Comparison of ENCODE assay signal across 2 cellular contexts in genomic region chr3:149122716-149123578, GRCh38.
TF ChIP-seq lines count a peak whose summit lies in the region.

No MANE protein-coding gene starts in this region.

TF ChIP-seq in A549, 52 proteins besides CTCF, POLR2A, EP300 and RAD21 (continued from another document):
- TF ChIP-seq CHD4 (IDR thresholded peaks at IDR 0.05; ENCODE audit: borderline replicate concordance) (no peak), HEYL (CRISPR knock-in tag; IDR thresholded peaks at IDR 0.05) (no peak), RFX5 (IDR thresholded peaks at IDR 0.05) (no peak), REST (IDR thresholded peaks at IDR 0.05) (no peak), PHF8 (IDR thresholded peaks at IDR 0.05; ENCODE audit: borderline replicate concordance, low read depth) (no peak), CBX8 (IDR thresholded peaks at IDR 0.05) (no peak)

TF ChIP-seq in IMR-90, 13 proteins besides CTCF, POLR2A, EP300 and RAD21 (continued from another document):
- TF ChIP-seq SMC3 (IDR thresholded peaks at IDR 0.05; ENCODE audit: low read depth, low read length) = no peak
- no peak for TF ChIP-seq BHLHE40 (IDR thresholded peaks at IDR 0.05; ENCODE audit: low read depth, low read length)
- TF ChIP-seq CEBPB (IDR thresholded peaks at IDR 0.05; ENCODE audit: low read depth, low read length) = no peak
- no peak for TF ChIP-seq MAFK (IDR thresholded peaks at IDR 0.05; ENCODE audit: low read depth, low read length)
